In the genomic region with DNA sequence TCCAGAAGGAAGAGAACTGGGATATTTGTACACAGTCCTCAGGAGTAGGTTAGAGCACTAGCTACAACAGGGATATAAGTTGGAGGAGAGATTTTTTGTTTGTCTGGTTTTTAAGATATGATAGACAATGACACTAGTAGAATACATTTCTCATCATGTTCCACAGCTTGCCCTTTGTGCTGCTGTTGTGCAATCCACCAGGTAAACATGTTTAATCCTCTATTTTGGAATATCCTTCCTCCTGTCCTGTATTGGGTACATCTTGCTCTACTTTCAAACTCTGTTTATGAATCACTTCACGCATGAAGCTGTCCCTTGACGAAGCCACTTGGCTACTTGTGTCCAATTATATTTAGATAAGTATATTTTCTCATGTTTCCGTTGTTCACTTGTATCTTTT, we compare ENCODE assay signal across 24 cellular contexts.
"Had no signal": no experiment of that assay in that cellular context is flagged by ENCODE, and none has a peak within 500 bp of the region (broad histone marks: within the 10 kb centered on the region; RNA-seq: fewer than 3 reads in every experiment).

No MANE protein-coding gene starts in this region.

- H3K27ac ChIP-seq: pancreas, prostate gland, testis, transverse colon, WERI-Rb-1 had no signal

- H3K9me3 ChIP-seq: pancreas, prostate gland, testis had no signal

- H3K4me3 ChIP-seq: pancreas, prostate gland, testis, transverse colon had no signal

- H3K36me3 ChIP-seq: pancreas, prostate gland, transverse colon, WERI-Rb-1 had no signal

- FAIRE-seq: colon, endometrium, pancreas, urothelium cell line had no signal

- ATAC-seq: naive thymus-derived CD8-positive, alpha-beta T cell; pancreas; SK-N-SH treated with all-trans-retinoic acid at 6 μM for 48 hours; T-helper 17 cell had no signal

- H3K4me1 ChIP-seq: prostate gland had no signal

- DNase-seq: activated CD4-positive, alpha-beta memory T cell treated with anti-CD3 and anti-CD28 coated beads, Interleukin-2, amount 10 ng/mL, durations not matched to agents 7 days and 5 days; activated CD4-positive, alpha-beta T cell treated with anti-CD3 and anti-CD28 coated beads, Interleukin-2, amount 10 ng/mL, durations not matched to agents 24 days and 14 days; activated CD4-positive, CD25-positive, alpha-beta regulatory T cell treated with anti-CD3 and anti-CD28 coated beads, Interleukin-2, amount 50 U/mL, for 72 hours; activated T-cell treated with anti-CD3 and anti-CD28 coated beads, Interleukin-2, amount 50 U/mL, for 48 hours; dermis blood vessel endothelial cell; effector CD4-positive, alpha-beta T cell; head of caudate nucleus; naive thymus-derived CD8-positive, alpha-beta T cell; nucleus accumbens; pancreas; retina; stimulated activated CD4-positive, alpha-beta T cell treated with anti-CD3 and anti-CD28 coated beads, Interleukin-15, amount 100 ng/mL, for 24 hours; stimulated activated CD4-positive, alpha-beta T cell treated with anti-CD3 and anti-CD28 coated beads, Interleukin-2, amount 100 ng/mL, for 24 hours; stimulated activated naive B cell treated with anti-CD40 and anti-IgM and Interleukin-4, amounts not matched to agents 10 μg/mL and 1 μg/mL and 100 μg/mL, for 72 hours; T-helper 17 cell; T1000; testis; transverse colon; WERI-Rb-1 had no signal

- H3K27me3 ChIP-seq: pancreas, testis, transverse colon had no signal
